ENCODE assay signal across 8 cellular contexts in genomic region chr2:226031078-226031937, GRCh38.
DNase-seq lines count a peak whose midpoint lies in the region; ATAC-seq lines count a peak whose summit lies in the region.

No MANE protein-coding gene starts in this region.

- H3K27me3 ChIP-seq in BLaER1 treated with 17β-estradiol and CSF1 and Interleukin-3, amounts not matched to agents 10 nM and 100 nM, result peaks cover 24 to 33% (median 32%) of the 10 kb centered on the region in 11 experiments

- H3K4me3 Mint-ChIP-seq in activated CD8-positive, alpha-beta T cell treated with anti-CD3 and anti-CD28 coated beads, Interleukin-2, amount 10 ng/mL, durations not matched to agents 7 days and 5 days, result peak overlapping the region; percentile 40

- H4K20me1 ChIP-seq in BLaER1 treated with 17β-estradiol and CSF1 and Interleukin-3, amounts not matched to agents 10 nM and 100 nM, result no peaks in the 10 kb centered on the region

- H3K9me3 Mint-ChIP-seq in activated CD8-positive, alpha-beta T cell treated with anti-CD3 and anti-CD28 coated beads, Interleukin-2, amount 10 ng/mL, durations not matched to agents 7 days and 5 days (ENCODE audit: insufficient read depth), result no peaks in the 10 kb centered on the region

- POLR2A ChIA-PET in activated CD8-positive, alpha-beta T cell treated with anti-CD3 and anti-CD28 coated beads, Interleukin-2, amount 10 ng/mL, durations not matched to agents 7 days and 5 days (lab: Charles Lee), result no interaction called here

- peak overlapping the region; percentile 69 to 86 (median 75) for H3K4me2 ChIP-seq in BLaER1 treated with 17β-estradiol and CSF1 and Interleukin-3, amounts not matched to agents 10 nM and 100 nM

- no peaks in the 10 kb centered on the region for H3K36me3 Mint-ChIP-seq in activated CD8-positive, alpha-beta T cell treated with anti-CD3 and anti-CD28 coated beads, Interleukin-2, amount 10 ng/mL, durations not matched to agents 7 days and 5 days (ENCODE audit: low read depth)

- H3K36me3 ChIP-seq in BLaER1 treated with 17β-estradiol and CSF1 and Interleukin-3, amounts not matched to agents 10 nM and 100 nM, result no peaks in the 10 kb centered on the region

- CTCF ChIA-PET in activated CD8-positive, alpha-beta T cell treated with anti-CD3 and anti-CD28 coated beads, Interleukin-2, amount 10 ng/mL, durations not matched to agents 7 days and 5 days (lab: Charles Lee), result no interaction called here

- H3K9ac ChIP-seq in BLaER1 treated with 17β-estradiol and CSF1 and Interleukin-3, amounts not matched to agents 10 nM and 100 nM, result peak overlapping the region in 3 of 11 experiments; percentile 7 to 33 (median 19); a peak in 4 of 22 replicates

- peaks cover 0 to 20% (median 10%) of the 10 kb centered on the region in 10 experiments; a peak in 11 of 20 replicates for H3K4me1 ChIP-seq in BLaER1 treated with 17β-estradiol and CSF1 and Interleukin-3, amounts not matched to agents 10 nM and 100 nM

- H3K9me3 ChIP-seq in BLaER1 treated with 17β-estradiol and CSF1 and Interleukin-3, amounts not matched to agents 10 nM and 100 nM (replicated peaks in 1 of 11), result no peaks in the 10 kb centered on the region; a peak in 1 of 22 replicates

- H3K4me1 Mint-ChIP-seq in activated CD8-positive, alpha-beta T cell treated with anti-CD3 and anti-CD28 coated beads, Interleukin-2, amount 10 ng/mL, durations not matched to agents 7 days and 5 days (ENCODE audit: low read depth), result peaks cover 2% of the 10 kb centered on the region

- H3K4me3 ChIP-seq in BLaER1 treated with 17β-estradiol and CSF1 and Interleukin-3, amounts not matched to agents 10 nM and 100 nM, result peak overlapping the region; percentile 41 to 61 (median 51); a peak in 19 of 20 replicates

- no peak overlapping the region for H3K27ac ChIP-seq in BLaER1 treated with 17β-estradiol and CSF1 and Interleukin-3, amounts not matched to agents 10 nM and 100 nM
- peak overlapping the region; percentile 51 for H3K27ac ChIP-seq in substantia nigra (ENCODE audit: low read depth, low read length, poor library complexity, severe bottlenecking)

- DNase-seq in GOT3 (lab: John Stamatoyannopoulos, UW) (peak; percentile 18), NCI-H1930 (lab: John Stamatoyannopoulos, UW) (peak; percentile 59 to 70), fibroblast of peridontal ligament (ENCODE audit: extremely low read depth) (peak; percentile 67), myocyte (ENCODE audit: low read depth) (peak; percentile 85), substantia nigra (lab: John Stamatoyannopoulos, UW) (peak in 46 of 49 donors; percentile 1 to 76 (median 38))
- DNase-seq in activated CD8-positive, alpha-beta T cell treated with anti-CD3 and anti-CD28 coated beads, Interleukin-2, amount 10 ng/mL, durations not matched to agents 7 days and 5 days, result no peak

- H3K27ac Mint-ChIP-seq in activated CD8-positive, alpha-beta T cell treated with anti-CD3 and anti-CD28 coated beads, Interleukin-2, amount 10 ng/mL, durations not matched to agents 7 days and 5 days, result no peak overlapping the region

- peak; percentile 81 for ATAC-seq in activated CD8-positive, alpha-beta T cell treated with anti-CD3 and anti-CD28 coated beads, Interleukin-2, amount 10 ng/mL, durations not matched to agents 7 days and 5 days
- ATAC-seq in GM21367 (IDR thresholded peaks at IDR 0.05; ENCODE audit: unreplicated experiment), result no peak

- H3K27me3 Mint-ChIP-seq in activated CD8-positive, alpha-beta T cell treated with anti-CD3 and anti-CD28 coated beads, Interleukin-2, amount 10 ng/mL, durations not matched to agents 7 days and 5 days (ENCODE audit: low read depth), result peaks cover 35% of the 10 kb centered on the region
